ENCODE assay signal across 2 cellular contexts in genomic region chr16:20674684-20675487, GRCh38.
A peak's percentile ranks its signal among the peaks of the same experiment; 100 is the strongest.
TF ChIP-seq lines count a peak whose summit lies in the region.

No MANE protein-coding gene starts in this region.

TF ChIP-seq in K562, 482 proteins besides CTCF, POLR2A, EP300 and RAD21 (continued from another document and continues in another):
- TF ChIP-seq NRF1 (conservative IDR thresholded peaks at IDR 0.05 in 1 of 2, IDR thresholded peaks at IDR 0.05 in 1 of 2) (0 out of 4 replicates have a peak, but pooled peaks of 1 of the 2 experiments have one; percentile 8), ZNF24 (IDR thresholded peaks at IDR 0.05) (no peak), ZNF3 (CRISPR knock-in tag; IDR thresholded peaks at IDR 0.05) (no peak), GABPB1 (CRISPR knock-in tag; IDR thresholded peaks at IDR 0.05) (peak; percentile 24; the same call in 1 of the 2 replicates), CXXC5 (CRISPR knock-in tag; IDR thresholded peaks at IDR 0.05) (no peak; the same call in 1 of the 2 replicates), NFYB (IDR thresholded peaks at IDR 0.05; ENCODE audit: extremely low read depth, insufficient read length) (no peak), PML (IDR thresholded peaks at IDR 0.05; ENCODE audit: low read length) (no peak), SMARCA4 (IDR thresholded peaks at IDR 0.05) (no peak), RBBP5 (IDR thresholded peaks at IDR 0.05; ENCODE audit: borderline replicate concordance, insufficient read depth, low read length, poor library complexity, severe bottlenecking) (peak; percentile 57), GATAD2A (IDR thresholded peaks at IDR 0.05) (0 out of 2 replicates have a peak, but pooled peaks have one; percentile 7), ELF4 (CRISPR knock-in tag; IDR thresholded peaks at IDR 0.05) (peak; percentile 66; the same call in 1 of the 2 replicates), FUS (optimal IDR thresholded peaks at IDR 0.05; ENCODE audit: low read depth, low read length) (no peak), TFE3 (CRISPR knock-in tag; IDR thresholded peaks at IDR 0.05) (no peak), USF2 (CRISPR knock-in tag; IDR thresholded peaks at IDR 0.05) (no peak), ZNF197 (CRISPR knock-in tag; IDR thresholded peaks at IDR 0.05; ENCODE audit: low read depth) (no peak), FOXK1 (CRISPR knock-in tag; IDR thresholded peaks at IDR 0.05; ENCODE audit: borderline replicate concordance) (no peak), SREBF2 (CRISPR knock-in tag; IDR thresholded peaks at IDR 0.05) (no peak), AFF1 (IDR thresholded peaks at IDR 0.05; ENCODE audit: low read depth in 1 of 2, partially characterized antibody in 2 of 2) (peak in 1 of 2 experiments; percentile 67), ZNF699 (CRISPR knock-in tag; IDR thresholded peaks at IDR 0.05; ENCODE audit: insufficient replicate concordance) (no peak), ASH1L (IDR thresholded peaks at IDR 0.05; ENCODE audit: borderline replicate concordance, low read depth, partially characterized antibody) (no peak), SAFB2 (IDR thresholded peaks at IDR 0.05; ENCODE audit: borderline replicate concordance, low read depth, low read length, severe bottlenecking) (no peak), YY1 (IDR thresholded peaks at IDR 0.05; ENCODE audit: borderline replicate concordance in 1 of 3, control insufficient read depth in 1 of 3, extremely low read depth in 1 of 3, insufficient read depth in 3 of 3, insufficient read length in 1 of 3, insufficient replicate concordance in 2 of 3, low read depth in 1 of 3, low read length in 2 of 3) (no peak)
- TF ChIP-seq, protein P1, sequence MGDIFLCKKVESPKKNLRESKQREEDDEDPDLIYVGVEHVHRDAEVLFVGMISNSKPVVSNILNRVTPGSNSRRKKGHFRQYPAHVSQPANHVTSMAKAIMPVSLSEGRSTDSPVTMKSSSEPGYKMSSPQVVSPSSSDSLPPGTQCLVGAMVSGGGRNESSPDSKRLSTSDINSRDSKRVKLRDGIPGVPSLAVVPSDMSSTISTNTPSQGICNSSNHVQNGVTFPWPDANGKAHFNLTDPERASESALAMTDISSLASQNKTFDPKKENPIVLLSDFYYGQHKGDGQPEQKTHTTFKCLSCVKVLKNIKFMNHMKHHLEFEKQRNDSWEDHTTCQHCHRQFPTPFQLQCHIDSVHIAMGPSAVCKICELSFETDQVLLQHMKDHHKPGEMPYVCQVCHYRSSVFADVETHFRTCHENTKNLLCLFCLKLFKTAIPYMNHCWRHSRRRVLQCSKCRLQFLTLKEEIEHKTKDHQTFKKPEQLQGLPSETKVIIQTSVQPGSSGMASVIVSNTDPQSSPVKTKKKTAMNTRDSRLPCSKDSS (IDR thresholded peaks at IDR 0.05; ENCODE audit: low read depth, partially characterized antibody): no peak

TF ChIP-seq in HepG2, 621 proteins besides CTCF, POLR2A, EP300 and RAD21 (continued from another document and continues in another):
- TF ChIP-seq, protein P2, sequence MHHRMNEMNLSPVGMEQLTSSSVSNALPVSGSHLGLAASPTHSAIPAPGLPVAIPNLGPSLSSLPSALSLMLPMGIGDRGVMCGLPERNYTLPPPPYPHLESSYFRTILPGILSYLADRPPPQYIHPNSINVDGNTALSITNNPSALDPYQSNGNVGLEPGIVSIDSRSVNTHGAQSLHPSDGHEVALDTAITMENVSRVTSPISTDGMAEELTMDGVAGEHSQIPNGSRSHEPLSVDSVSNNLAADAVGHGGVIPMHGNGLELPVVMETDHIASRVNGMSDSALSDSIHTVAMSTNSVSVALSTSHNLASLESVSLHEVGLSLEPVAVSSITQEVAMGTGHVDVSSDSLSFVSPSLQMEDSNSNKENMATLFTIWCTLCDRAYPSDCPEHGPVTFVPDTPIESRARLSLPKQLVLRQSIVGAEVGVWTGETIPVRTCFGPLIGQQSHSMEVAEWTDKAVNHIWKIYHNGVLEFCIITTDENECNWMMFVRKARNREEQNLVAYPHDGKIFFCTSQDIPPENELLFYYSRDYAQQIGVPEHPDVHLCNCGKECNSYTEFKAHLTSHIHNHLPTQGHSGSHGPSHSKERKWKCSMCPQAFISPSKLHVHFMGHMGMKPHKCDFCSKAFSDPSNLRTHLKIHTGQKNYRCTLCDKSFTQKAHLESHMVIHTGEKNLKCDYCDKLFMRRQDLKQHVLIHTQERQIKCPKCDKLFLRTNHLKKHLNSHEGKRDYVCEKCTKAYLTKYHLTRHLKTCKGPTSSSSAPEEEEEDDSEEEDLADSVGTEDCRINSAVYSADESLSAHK (CRISPR knock-in tag; IDR thresholded peaks at IDR 0.05; ENCODE audit: borderline replicate concordance): no peak
- TF ChIP-seq E2F2 (CRISPR knock-in tag; IDR thresholded peaks at IDR 0.05; ENCODE audit: borderline replicate concordance): no peak
- TF ChIP-seq EEA1 (CRISPR knock-in tag; IDR thresholded peaks at IDR 0.05; ENCODE audit: borderline replicate concordance): no peak
- no peak for TF ChIP-seq ATF7 (IDR thresholded peaks at IDR 0.05)
- TF ChIP-seq ATF7 (CRISPR knock-in tag; IDR thresholded peaks at IDR 0.05): no peak
- peak; percentile 85 for TF ChIP-seq THAP9 (CRISPR knock-in tag; IDR thresholded peaks at IDR 0.05; ENCODE audit: borderline replicate concordance)
- 0 out of 2 replicates have a peak, but pooled peaks have one; percentile 16 for TF ChIP-seq ETV5 (CRISPR knock-in tag; IDR thresholded peaks at IDR 0.05; ENCODE audit: borderline replicate concordance)
- TF ChIP-seq HBP1 (CRISPR knock-in tag; IDR thresholded peaks at IDR 0.05; ENCODE audit: low read depth): peak; percentile 49; the same call in 1 of the 2 replicates
- no peak for TF ChIP-seq WIZ (CRISPR knock-in tag; IDR thresholded peaks at IDR 0.05)
- no peak for TF ChIP-seq ZHX2 (IDR thresholded peaks at IDR 0.05; ENCODE audit: low read depth)
- no peak for TF ChIP-seq ZHX2 (CRISPR knock-in tag; IDR thresholded peaks at IDR 0.05; ENCODE audit: borderline replicate concordance)
- no peak; the same call in 1 of the 2 replicates for TF ChIP-seq ZNF709 (CRISPR knock-in tag; IDR thresholded peaks at IDR 0.05)
- no peak for TF ChIP-seq PCBP2 (optimal IDR thresholded peaks at IDR 0.05; ENCODE audit: low read depth, low read length, poor library complexity, severe bottlenecking)
- TF ChIP-seq, protein P3, sequence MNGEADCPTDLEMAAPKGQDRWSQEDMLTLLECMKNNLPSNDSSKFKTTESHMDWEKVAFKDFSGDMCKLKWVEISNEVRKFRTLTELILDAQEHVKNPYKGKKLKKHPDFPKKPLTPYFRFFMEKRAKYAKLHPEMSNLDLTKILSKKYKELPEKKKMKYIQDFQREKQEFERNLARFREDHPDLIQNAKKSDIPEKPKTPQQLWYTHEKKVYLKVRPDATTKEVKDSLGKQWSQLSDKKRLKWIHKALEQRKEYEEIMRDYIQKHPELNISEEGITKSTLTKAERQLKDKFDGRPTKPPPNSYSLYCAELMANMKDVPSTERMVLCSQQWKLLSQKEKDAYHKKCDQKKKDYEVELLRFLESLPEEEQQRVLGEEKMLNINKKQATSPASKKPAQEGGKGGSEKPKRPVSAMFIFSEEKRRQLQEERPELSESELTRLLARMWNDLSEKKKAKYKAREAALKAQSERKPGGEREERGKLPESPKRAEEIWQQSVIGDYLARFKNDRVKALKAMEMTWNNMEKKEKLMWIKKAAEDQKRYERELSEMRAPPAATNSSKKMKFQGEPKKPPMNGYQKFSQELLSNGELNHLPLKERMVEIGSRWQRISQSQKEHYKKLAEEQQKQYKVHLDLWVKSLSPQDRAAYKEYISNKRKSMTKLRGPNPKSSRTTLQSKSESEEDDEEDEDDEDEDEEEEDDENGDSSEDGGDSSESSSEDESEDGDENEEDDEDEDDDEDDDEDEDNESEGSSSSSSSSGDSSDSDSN (CRISPR knock-in tag; IDR thresholded peaks at IDR 0.05): peak; percentile 49
- TF ChIP-seq ZFP90 (CRISPR knock-in tag; IDR thresholded peaks at IDR 0.05; ENCODE audit: borderline replicate concordance): no peak
- TF ChIP-seq, protein P4, sequence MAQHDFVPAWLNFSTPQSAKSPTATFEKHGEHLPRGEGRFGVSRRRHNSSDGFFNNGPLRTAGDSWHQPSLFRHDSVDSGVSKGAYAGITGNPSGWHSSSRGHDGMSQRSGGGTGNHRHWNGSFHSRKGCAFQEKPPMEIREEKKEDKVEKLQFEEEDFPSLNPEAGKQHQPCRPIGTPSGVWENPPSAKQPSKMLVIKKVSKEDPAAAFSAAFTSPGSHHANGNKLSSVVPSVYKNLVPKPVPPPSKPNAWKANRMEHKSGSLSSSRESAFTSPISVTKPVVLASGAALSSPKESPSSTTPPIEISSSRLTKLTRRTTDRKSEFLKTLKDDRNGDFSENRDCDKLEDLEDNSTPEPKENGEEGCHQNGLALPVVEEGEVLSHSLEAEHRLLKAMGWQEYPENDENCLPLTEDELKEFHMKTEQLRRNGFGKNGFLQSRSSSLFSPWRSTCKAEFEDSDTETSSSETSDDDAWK (CRISPR knock-in tag; IDR thresholded peaks at IDR 0.05): no peak
- 0 out of 2 replicates have a peak, but pooled peaks have one; percentile 29 for TF ChIP-seq THRA (CRISPR knock-in tag; IDR thresholded peaks at IDR 0.05; ENCODE audit: borderline replicate concordance)
